Comparison of ENCODE assay signal across 19 cellular contexts in the genomic region with DNA sequence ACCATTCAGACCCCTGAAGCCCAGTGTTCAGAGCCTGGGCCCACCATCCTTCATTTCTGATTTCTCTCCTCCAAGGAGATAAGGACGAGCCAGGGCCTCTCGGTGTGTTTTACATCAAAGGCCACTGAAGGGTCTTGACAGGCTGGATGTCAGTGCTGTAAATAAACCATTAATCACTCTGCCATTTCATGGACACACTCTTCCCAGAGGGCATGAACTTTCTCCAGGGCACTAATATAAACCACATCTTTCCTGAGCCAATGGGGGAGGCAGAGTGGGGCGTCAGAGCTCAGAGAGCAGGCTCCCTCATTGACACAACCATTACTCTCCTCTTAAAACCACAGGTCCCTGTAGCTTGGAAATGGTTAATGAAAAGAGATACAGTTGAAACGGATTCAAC.
DNase-seq lines count a peak whose midpoint lies in the region; TF ChIP-seq lines count a peak whose summit lies in the region.
"Had no signal": no experiment of that assay in that cellular context is flagged by ENCODE, and none has a peak within 500 bp of the region (broad histone marks: within the 10 kb centered on the region; RNA-seq: fewer than 3 reads in every experiment).

No MANE protein-coding gene starts in this region.

- H3K36me3 ChIP-seq in left ventricle myocardium inferior (no peaks in the 10 kb centered on the region), sigmoid colon (no peaks in the 10 kb centered on the region)

- intact Hi-C loops in left ventricle myocardium inferior (cut with micrococcal nuclease), result no loop called here
- intact Hi-C loops in sigmoid colon (cut with DNase I), result no loop called here

- CTCF ChIA-PET in HEK293T (lab: Yijun Ruan, JAX), result no interaction called here

- H3K27me3 ChIP-seq in left ventricle myocardium inferior (ENCODE audit: low read depth) (no peaks in the 10 kb centered on the region), sigmoid colon (no peaks in the 10 kb centered on the region)

- no peak for TF ChIP-seq POLR2A in sigmoid colon (IDR thresholded peaks at IDR 0.05)

- H3K9me3 ChIP-seq in left ventricle myocardium inferior (replicated peaks) (peaks cover 7% of the 10 kb centered on the region), sigmoid colon (peaks cover 0 to 7% (median under 1%) of the 10 kb centered on the region in 4 donors)

- H3K27ac ChIP-seq in left ventricle myocardium inferior (replicated peaks) (peak overlapping the region; percentile 75), sigmoid colon (peak overlapping the region in 3 of 4 donors; percentile 14 to 56 (median 50))
- H3K27ac ChIP-seq: epithelial cell of prostate, RWPE1 had no signal

- H3K4me1 ChIP-seq in left ventricle myocardium inferior (peaks cover 51% of the 10 kb centered on the region), sigmoid colon (peaks cover 0 to 7% (median 2%) of the 10 kb centered on the region in 4 donors)

- no peak for TF ChIP-seq EP300 in sigmoid colon (IDR thresholded peaks at IDR 0.05)

- POLR2A ChIA-PET in HEK293T (lab: Yijun Ruan, JAX), result no interaction called here

- TF ChIP-seq CTCF in left ventricle myocardium inferior (IDR thresholded peaks at IDR 0.05; ENCODE audit: borderline replicate concordance), result no peak
- TF ChIP-seq CTCF in sigmoid colon (IDR thresholded peaks at IDR 0.05), result no peak

- 65 to 79% methylated on average over 4 of the region's 4 CpGs for WGBS in sigmoid colon, 2 donors

- no peak overlapping the region for H3K4me3 ChIP-seq in left ventricle myocardium inferior
- no peak overlapping the region for H3K4me3 ChIP-seq in sigmoid colon
- H3K4me3 ChIP-seq: K562 had no signal

- no peak for DNase-seq in HEK293T (ENCODE audit: extremely low spot score)
- peak; percentile 37 for DNase-seq in astrocyte of the hippocampus (ENCODE audit: low read depth, low spot score)
- peak; percentile 22 for DNase-seq in left ventricle myocardium inferior
- no peak for DNase-seq in sigmoid colon
- no peak for DNase-seq in stimulated activated CD4-positive, alpha-beta T cell treated with anti-CD3 and anti-CD28 coated beads, Interleukin-4, amount 100 ng/mL, for 24 hours
- no peak for DNase-seq in GF-D8 (lab: John Stamatoyannopoulos, UW)
- DNase-seq in midbrain (lab: John Stamatoyannopoulos, UW), result no peak
- DNase-seq: activated naive CD8-positive, alpha-beta T cell treated with anti-CD3 and anti-CD28 coated beads for 36 hours; CD4-positive, alpha-beta memory T cell; dermis blood vessel endothelial cell; DMS79 treated with DMSO at 0.1 percent for 48 hours; HFFc6; NCI-H2029; NCI-H446 treated with DMSO at 0.1 percent for 48 hours; stimulated activated CD4-positive, alpha-beta T cell treated with anti-CD3 and anti-CD28 coated beads, Interleukin-12 subunit alpha, Interleukin-12 subunit beta, amount 100 ng/mL, for 4 hours; SW 1271 had no signal

TF ChIP-seq in HEK293T, 16 proteins besides CTCF, POLR2A, EP300 and RAD21:
- TF ChIP-seq CTBP1 (IDR thresholded peaks at IDR 0.05; ENCODE audit: borderline replicate concordance) (no peak), PKNOX1 (IDR thresholded peaks at IDR 0.05) (peak; percentile 66), SP1 (IDR thresholded peaks at IDR 0.05) (no peak), BHLHE40 (IDR thresholded peaks at IDR 0.05; ENCODE audit: borderline replicate concordance) (no peak)

Comparison
In these comparisons a context has a peak if more than half of its experiments do, and no peak if none do; other contexts are left out.
1. DNase-seq: peak in astrocyte of the hippocampus (single experiment) and left ventricle myocardium inferior (single experiment); none in HEK293T (single experiment), sigmoid colon (single experiment), stimulated activated CD4-positive, alpha-beta T cell treated with anti-CD3 and anti-CD28 coated beads, Interleukin-4, amount 100 ng/mL, for 24 hours (single experiment), GF-D8 (single experiment) and midbrain (single experiment).